In the genomic region with DNA sequence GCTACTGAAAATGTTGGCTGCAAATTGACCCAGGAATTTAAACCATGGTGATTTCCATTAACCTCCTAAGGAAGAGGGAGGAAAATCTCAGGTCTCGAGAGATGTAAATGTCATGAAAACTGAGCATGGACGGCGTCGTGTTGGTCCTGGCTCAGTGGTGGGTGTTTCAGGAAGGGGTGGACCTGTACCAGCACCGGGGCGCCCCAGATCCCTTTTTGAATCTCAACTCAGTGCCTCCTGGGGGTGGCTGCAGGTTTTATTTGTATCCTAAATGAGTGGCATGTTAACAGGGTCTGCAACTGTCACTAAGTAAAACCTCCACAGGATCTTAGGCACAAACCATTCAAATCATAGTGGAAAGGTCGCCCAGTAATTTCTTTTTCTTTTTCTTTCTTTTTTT, we compare ENCODE assay signal across 22 cellular contexts.
"Had no signal": no experiment of that assay in that cellular context is flagged by ENCODE, and none has a peak within 500 bp of the region (broad histone marks: within the 10 kb centered on the region; RNA-seq: fewer than 3 reads in every experiment).

No MANE protein-coding gene starts in this region.

- H3K27ac Mint-ChIP-seq: mesothelial cell of epicardium; natural killer cell treated with Interleukin-12 subunit alpha and Interleukin-12 subunit beta and Interleukin-15 and Interleukin-18, amount 100 ng/mL, for 72 hours; stimulated activated naive B cell treated with anti-CD40 and anti-IgM and Interleukin-4, amounts not matched to agents 10 μg/mL and 1 μg/mL and 100 μg/mL, for 72 hours; stimulated activated naive CD8-positive, alpha-beta T cell treated with anti-CD3 and anti-CD28 coated beads, Interleukin-15, Interleukin-2, amounts not matched to agents 100 ng/mL and 50 ng/mL, for 24 hours had no signal

- H3K4me3 ChIP-seq: dorsolateral prefrontal cortex, left lung, mucosa of descending colon, pancreas, right lobe of liver, suprapubic skin, transverse colon, upper lobe of right lung, uterus had no signal

- ATAC-seq: left cardiac atrium; left lung; mucosa of descending colon; natural killer cell treated with Interleukin-12 subunit alpha and Interleukin-12 subunit beta and Interleukin-15 and Interleukin-18, amount 100 ng/mL, for 72 hours; pancreas; right lobe of liver; stimulated activated naive B cell treated with anti-CD40 and anti-IgM and Interleukin-4, amounts not matched to agents 10 μg/mL and 1 μg/mL and 100 μg/mL, for 72 hours; upper lobe of right lung had no signal

- H3K4me3 Mint-ChIP-seq: mesothelial cell of epicardium; naive B cell; natural killer cell treated with Interleukin-12 subunit alpha and Interleukin-12 subunit beta and Interleukin-15 and Interleukin-18, amount 100 ng/mL, for 72 hours; neural crest cell; stimulated activated naive B cell treated with anti-CD40 and anti-IgM and Interleukin-4, amounts not matched to agents 10 μg/mL and 1 μg/mL and 100 μg/mL, for 72 hours; stimulated activated naive CD8-positive, alpha-beta T cell treated with anti-CD3 and anti-CD28 coated beads, Interleukin-15, Interleukin-2, amounts not matched to agents 100 ng/mL and 50 ng/mL, for 24 hours had no signal

- DNase-seq: dorsolateral prefrontal cortex; effector CD4-positive, alpha-beta T cell; head of caudate nucleus; left cardiac atrium; left lung; mesenchymal stem cell; mucosa of descending colon; naive B cell; pancreas; right lobe of liver; small intestine; stimulated activated CD4-positive, alpha-beta T cell treated with anti-CD3 and anti-CD28 coated beads, Interleukin-15, amount 100 ng/mL, for 24 hours; stimulated activated CD4-positive, alpha-beta T cell treated with anti-CD3 and anti-CD28 coated beads, Interleukin-2, amount 100 ng/mL, for 48 hours; stimulated activated naive B cell treated with anti-CD40 and anti-IgM and Interleukin-4, amounts not matched to agents 10 μg/mL and 1 μg/mL and 100 μg/mL, for 72 hours; transverse colon; upper lobe of right lung; uterus had no signal

- H3K36me3 Mint-ChIP-seq: mesothelial cell of epicardium; naive B cell; natural killer cell treated with Interleukin-12 subunit alpha and Interleukin-12 subunit beta and Interleukin-15 and Interleukin-18, amount 100 ng/mL, for 72 hours; stimulated activated naive B cell treated with anti-CD40 and anti-IgM and Interleukin-4, amounts not matched to agents 10 μg/mL and 1 μg/mL and 100 μg/mL, for 72 hours had no signal

- H3K9me3 Mint-ChIP-seq: mesothelial cell of epicardium; naive B cell; natural killer cell treated with Interleukin-12 subunit alpha and Interleukin-12 subunit beta and Interleukin-15 and Interleukin-18, amount 100 ng/mL, for 72 hours; neural crest cell; stimulated activated naive B cell treated with anti-CD40 and anti-IgM and Interleukin-4, amounts not matched to agents 10 μg/mL and 1 μg/mL and 100 μg/mL, for 72 hours; stimulated activated naive CD8-positive, alpha-beta T cell treated with anti-CD3 and anti-CD28 coated beads, Interleukin-15, Interleukin-2, amounts not matched to agents 100 ng/mL and 50 ng/mL, for 24 hours had no signal

- H3K4me1 Mint-ChIP-seq: mesothelial cell of epicardium, naive B cell, neural crest cell had no signal
